12 cellular contexts compared by ENCODE assay signal in genomic region chr22:50544746-50545253, GRCh38. TPM values are rescaled to one million over a fixed set of nuclear protein-coding genes. Genes with fewer than 3 reads are reported as not detected.
DNase-seq lines count a peak whose midpoint lies in the region; ATAC-seq, FAIRE-seq and TF ChIP-seq lines count a peak whose summit lies in the region.
"Had no signal": no experiment of that assay in that cellular context is flagged by ENCODE, and none has a peak within 500 bp of the region (broad histone marks: within the 10 kb centered on the region; RNA-seq: fewer than 3 reads in every experiment).

No MANE protein-coding gene starts in this region.

- no peaks in the 10 kb centered on the region for H3K36me3 ChIP-seq in liver (ENCODE audit: control insufficient read depth in 4 of 4, insufficient read depth in 3 of 4, low read depth in 1 of 4, low read length in 3 of 4)
- H3K36me3 ChIP-seq in HepG2 (replicated peaks in 1 of 2; ENCODE audit: control insufficient read depth in 1 of 2, insufficient read depth in 2 of 2, low read length in 2 of 2) = no peaks in the 10 kb centered on the region
- H3K36me3 ChIP-seq in upper lobe of left lung = no peaks in the 10 kb centered on the region

- DNase-seq in HepG2 (ENCODE audit: low spot score) (no peak), T-helper 17 cell (no peak), frontal cortex (ENCODE audit: low spot score in 2 of 2) (peak; percentile 20 to 46), upper lobe of left lung (peak in 1 of 2 donors; percentile 89), epidermal melanocyte (ENCODE audit: insufficient read length, low spot score) (no peak), NCI-H1694 treated with DMSO at 0.1 percent for 48 hours (lab: John Stamatoyannopoulos, UW) (no peak)

- intact Hi-C loops in HepG2 (cut with micrococcal nuclease; ENCODE audit: unreplicated experiment) = no loop called here

- TF ChIP-seq CTCF in liver (IDR thresholded peaks at IDR 0.05; ENCODE audit: low read depth, low read length, missing input control) = no peak
- TF ChIP-seq CTCF in HepG2 (CRISPR knock-in tag; IDR thresholded peaks at IDR 0.05) = no peak
- TF ChIP-seq CTCF in upper lobe of left lung (IDR thresholded peaks at IDR 0.05) = no peak

- in situ Hi-C loops in HepG2 (cut with HindIII; ENCODE audit: extremely low pct_ligation_motif_present, low pct_unique_long_range_greater_than_20kb) = no loop called here

- H3K4me2 ChIP-seq in HepG2 (ENCODE audit: low read depth, low read length) = no peak overlapping the region

- WGBS in liver = 79% methylated on average over 5 of the region's 5 CpGs
- WGBS in HepG2 (ENCODE audit: low lambda C conversion rate) = 17% methylated on average over 5 of the region's 5 CpGs
- WGBS in upper lobe of left lung, 2 donors = 58% methylated on average over 5 of the region's 5 CpGs; no CpG with 5 or more reads in 1 of the 2 donors

- TF ChIP-seq RAD21 in liver (IDR thresholded peaks at IDR 0.05) (no peak), HepG2 (CRISPR knock-in tag; IDR thresholded peaks at IDR 0.05) (no peak)

- no peak for FAIRE-seq in HepG2 (lab: Jason Lieb, UNC)
- no peak for FAIRE-seq in frontal cortex (lab: Jason Lieb, UNC)

- H3K27me3 Mint-ChIP-seq in T-helper 17 cell = no peaks in the 10 kb centered on the region

- no peaks in the 10 kb centered on the region for H3K36me3 Mint-ChIP-seq in T-helper 17 cell (ENCODE audit: low read depth)

- no peaks in the 10 kb centered on the region for H3K27me3 ChIP-seq in liver (ENCODE audit: control insufficient read depth in 4 of 4, insufficient read depth in 4 of 4, low read length in 3 of 4)
- peaks cover 3 to 30% of the 10 kb centered on the region in 2 experiments for H3K27me3 ChIP-seq in HepG2 (ENCODE audit: control insufficient read depth in 1 of 2, insufficient read depth in 2 of 2, low read length in 2 of 2)
- peaks cover 0 to 29% (median 9%) of the 10 kb centered on the region in 4 donors for H3K27me3 ChIP-seq in upper lobe of left lung
- H3K27me3 ChIP-seq: testis had no signal

- POLR2A ChIA-PET in HepG2 (lab: Yijun Ruan, JAX) = interaction anchor here (0.9 to 4.2 kb wide), 8 partner anchors 11 to 97 kb away, joined by 3 to 34 read pairs (median 8); partner anchors contain the start of genes CHKB, SCO2, SYCE3 and TYMP

- H4K20me1 ChIP-seq in HepG2 (ENCODE audit: insufficient read depth, low read length) = no peaks in the 10 kb centered on the region

- H3K4me1 ChIP-seq in liver (ENCODE audit: control insufficient read depth in 4 of 4, insufficient read depth in 4 of 4, low read length in 3 of 4) = peaks cover 0 to 17% (median 9%) of the 10 kb centered on the region in 4 donors
- H3K4me1 ChIP-seq in HepG2 (ENCODE audit: insufficient read depth, low read length) = peaks cover 30% of the 10 kb centered on the region
- H3K4me1 ChIP-seq in upper lobe of left lung = peaks cover 34 to 65% (median 54%) of the 10 kb centered on the region in 4 donors

- ATAC-seq in HepG2 (no peak), T-helper 17 cell (no peak), upper lobe of left lung (ENCODE audit: low FRiP score in 2 of 2) (peak in 1 of 2 donors; percentile 3), HG02884 (IDR thresholded peaks at IDR 0.05; ENCODE audit: unreplicated experiment) (no peak)

- H3K4me3 ChIP-seq in liver (ENCODE audit: low read depth in 1 of 3, low read length in 3 of 3) = no peak overlapping the region
- no peak overlapping the region for H3K4me3 ChIP-seq in HepG2 (replicated peaks in 1 of 3; ENCODE audit: insufficient read depth in 1 of 3, low read depth in 2 of 3, low read length in 3 of 3)
- H3K4me3 ChIP-seq in upper lobe of left lung = no peak overlapping the region
- H3K4me3 ChIP-seq: testis had no signal

- TF ChIP-seq EP300 in HepG2 (IDR thresholded peaks at IDR 0.05; ENCODE audit: low read depth in 2 of 2, low read length in 2 of 2) (no peak), HepG2 (CRISPR knock-in tag; IDR thresholded peaks at IDR 0.05; ENCODE audit: borderline replicate concordance) (no peak), upper lobe of left lung (IDR thresholded peaks at IDR 0.05) (no peak)

- H3K79me2 ChIP-seq in HepG2 (ENCODE audit: insufficient read depth, low read length) = no peaks in the 10 kb centered on the region

- H3K9me3 ChIP-seq in liver (ENCODE audit: control insufficient read depth in 4 of 4, low read length in 3 of 4) (no peaks in the 10 kb centered on the region), HepG2 (ENCODE audit: low read length) (no peaks in the 10 kb centered on the region), T-helper 17 cell (ENCODE audit: control insufficient read depth, low read length, poor library complexity, severe bottlenecking) (no peaks in the 10 kb centered on the region), upper lobe of left lung (no peaks in the 10 kb centered on the region)
- H3K9me3 ChIP-seq: testis had no signal

- H3K9ac ChIP-seq in liver (ENCODE audit: low read depth in 1 of 2, low read length in 2 of 2) (no peak overlapping the region), HepG2 (ENCODE audit: insufficient read depth, low read depth, low read length) (no peak overlapping the region)

- peak overlapping the region; percentile 82 for H3K4me3 Mint-ChIP-seq in T-helper 17 cell

- H3K27ac Mint-ChIP-seq in T-helper 17 cell = peak overlapping the region; percentile 86

- H3K4me1 Mint-ChIP-seq in T-helper 17 cell = peaks cover 29% of the 10 kb centered on the region

- CTCF ChIA-PET in HepG2 (lab: Yijun Ruan, JAX; ENCODE audit: low intra/inter-chr PET ratio, low total read pairs) = no interaction called here

- TF ChIP-seq POLR2A in HepG2 (IDR thresholded peaks at IDR 0.05; ENCODE audit: insufficient read depth in 1 of 2, low read depth in 2 of 2, low read length in 2 of 2) (no peak), upper lobe of left lung (IDR thresholded peaks at IDR 0.05) (no peak)

- no TSS peak for BruUV-seq in HepG2 (replicated peaks; lab: Mats Ljungman, UMichigan)

- H3K27ac ChIP-seq in liver (ENCODE audit: low read depth in 1 of 2, low read length in 2 of 2) (peak overlapping the region; percentile 65 to 71), HepG2 (ENCODE audit: extremely low read length, insufficient read depth, low read length) (no peak overlapping the region), upper lobe of left lung (peak overlapping the region; percentile 68 to 98 (median 94))
- H3K27ac ChIP-seq: testis had no signal

- H2AFZ ChIP-seq in HepG2 (ENCODE audit: low read length) = no peak overlapping the region

RNA-seq across cellular contexts. Expression of gene KLHDC7B, which starts 0.9 kb away (rescaled TPM):
- total RNA-seq in liver (under 1 TPM in 1 of 2 donors, not detected in 1; 0.08 TPM), HepG2 (2016; rRNA removed; fragmentation: Illumina TruSeq; extraction: Trizol) (not detected in 2 replicates), T-helper 17 cell (1 to 10 TPM; 3.8 to 5.1 TPM), frontal cortex (not detected), upper lobe of left lung (1 to 10 TPM in 2 of 6 donors, under 1 TPM in 2, not detected in 2; 0.39 to 1.5 (median 0.81) TPM)
- polyA plus RNA-seq in liver (under 1 TPM; 0.08 to 0.16 TPM), HepG2 (2011; rRNA removed) (0.11 and 0.17 TPM in 2 replicates)
- total RNA-seq in HepG2 (2016; cell fraction: cytosol; rRNA removed; fragmentation: Illumina TruSeq; extraction: Trizol; ENCODE audit: low read depth) = not detected in 2 replicates
- total RNA-seq in HepG2 (2016; cell fraction: insoluble cytoplasmic fraction; rRNA removed; fragmentation: Illumina TruSeq; extraction: Trizol) = not detected in 2 replicates
- not detected in 2 replicates for total RNA-seq in HepG2 (2016; cell fraction: membrane; rRNA removed; fragmentation: Illumina TruSeq; extraction: Trizol)
- total RNA-seq in HepG2 (2016; cell fraction: nucleus; rRNA removed; fragmentation: Illumina TruSeq; extraction: Trizol) = not detected in 2 replicates
- 0.09 TPM in 2 replicates for polyA plus RNA-seq in HepG2 (2011; cell fraction: cytosol; rRNA removed)
- polyA plus RNA-seq in HepG2 (2011; cell fraction: nucleus; rRNA removed) = 0.68 and 0.81 TPM in 2 replicates
- polyA plus RNA-seq in HepG2 (2012) = 0.12 and 0.47 TPM in 2 replicates
- 0.03 TPM in 1 of 2 replicates, not detected in the other for polyA plus RNA-seq in HepG2 (2016; cell fraction: cytosol; fragmentation: Illumina TruSeq; extraction: Trizol; ENCODE audit: low read depth)
- polyA plus RNA-seq in HepG2 (2016; cell fraction: insoluble cytoplasmic fraction; fragmentation: Illumina TruSeq; extraction: Trizol; ENCODE audit: low read depth) = not detected in 2 replicates
- not detected in 2 replicates for polyA plus RNA-seq in HepG2 (2016; cell fraction: membrane; fragmentation: Illumina TruSeq; extraction: Trizol; ENCODE audit: low read depth)
- polyA plus RNA-seq in HepG2 (2016; cell fraction: nucleus; fragmentation: Illumina TruSeq; extraction: Trizol; ENCODE audit: insufficient read depth, low read depth) = 0.09 TPM in 1 of 2 replicates, not detected in the other
- polyA minus RNA-seq in HepG2 (2011; rRNA and poly(A)+ RNA removed; ENCODE audit: low replicate concordance) = 0.24 and 1.1 TPM in 2 replicates
- polyA minus RNA-seq in HepG2 (2011; cell fraction: cytosol; rRNA and poly(A)+ RNA removed) = 0.26 and 0.49 TPM in 2 replicates
- 0.13 and 0.50 TPM in 2 replicates for polyA minus RNA-seq in HepG2 (2011; cell fraction: nucleus; rRNA and poly(A)+ RNA removed)
- total RNA-seq: HT-29 had no signal

RNA-seq across cellular contexts. Expression of gene TYMP, which starts 15.0 kb away (rescaled TPM):
- total RNA-seq in liver (100 to 1,000 TPM in 1 of 2 donors, 10 to 100 TPM in 1; 41.2 to 109 TPM), HepG2 (2016; rRNA removed; fragmentation: Illumina TruSeq; extraction: Trizol) (2.3 and 3.9 TPM in 2 replicates), T-helper 17 cell (10 to 100 TPM; 22.3 to 25.9 TPM), frontal cortex (1.6 TPM), upper lobe of left lung (100 to 1,000 TPM; 162 to 346 (median 248) TPM)
- polyA plus RNA-seq in liver (10 to 100 TPM; 34.0 to 89.8 TPM), HepG2 (2011; rRNA removed) (4.3 and 7.5 TPM in 2 replicates)
- 1.0 and 1.1 TPM in 2 replicates for total RNA-seq in HepG2 (2016; cell fraction: cytosol; rRNA removed; fragmentation: Illumina TruSeq; extraction: Trizol; ENCODE audit: low read depth)
- total RNA-seq in HepG2 (2016; cell fraction: insoluble cytoplasmic fraction; rRNA removed; fragmentation: Illumina TruSeq; extraction: Trizol) = 2.2 and 3.5 TPM in 2 replicates
- 1.8 TPM in 2 replicates for total RNA-seq in HepG2 (2016; cell fraction: membrane; rRNA removed; fragmentation: Illumina TruSeq; extraction: Trizol)
- 1.9 and 3.1 TPM in 2 replicates for total RNA-seq in HepG2 (2016; cell fraction: nucleus; rRNA removed; fragmentation: Illumina TruSeq; extraction: Trizol)
- polyA plus RNA-seq in HepG2 (2011; cell fraction: cytosol; rRNA removed) = 4.9 and 6.1 TPM in 2 replicates
- 37.1 and 45.0 TPM in 2 replicates for polyA plus RNA-seq in HepG2 (2011; cell fraction: nucleus; rRNA removed)
- 3.0 and 4.0 TPM in 2 replicates for polyA plus RNA-seq in HepG2 (2012)
- polyA plus RNA-seq in HepG2 (2016; cell fraction: cytosol; fragmentation: Illumina TruSeq; extraction: Trizol; ENCODE audit: low read depth) = 1.3 and 1.4 TPM in 2 replicates
- polyA plus RNA-seq in HepG2 (2016; cell fraction: insoluble cytoplasmic fraction; fragmentation: Illumina TruSeq; extraction: Trizol; ENCODE audit: low read depth) = 2.9 and 3.2 TPM in 2 replicates
- 0.84 and 0.96 TPM in 2 replicates for polyA plus RNA-seq in HepG2 (2016; cell fraction: membrane; fragmentation: Illumina TruSeq; extraction: Trizol; ENCODE audit: low read depth)
- 3.0 and 4.9 TPM in 2 replicates for polyA plus RNA-seq in HepG2 (2016; cell fraction: nucleus; fragmentation: Illumina TruSeq; extraction: Trizol; ENCODE audit: insufficient read depth, low read depth)
- 1.9 and 3.4 TPM in 2 replicates for polyA minus RNA-seq in HepG2 (2011; rRNA and poly(A)+ RNA removed; ENCODE audit: low replicate concordance)
- 2.0 and 2.6 TPM in 2 replicates for polyA minus RNA-seq in HepG2 (2011; cell fraction: cytosol; rRNA and poly(A)+ RNA removed)
- polyA minus RNA-seq in HepG2 (2011; cell fraction: nucleus; rRNA and poly(A)+ RNA removed) = 3.6 and 4.0 TPM in 2 replicates

RNA-seq across cellular contexts. Expression of gene SYCE3, which starts 17.9 kb away (rescaled TPM):
- total RNA-seq in liver = 1 to 10 TPM in 1 of 2 donors, not detected in 1; 2.2 TPM
- polyA plus RNA-seq in liver = under 1 TPM in 1 of 2 donors, not detected in 1; 0.45 TPM
- total RNA-seq in HepG2 (2016; rRNA removed; fragmentation: Illumina TruSeq; extraction: Trizol) = not detected in 2 replicates
- total RNA-seq in HepG2 (2016; cell fraction: cytosol; rRNA removed; fragmentation: Illumina TruSeq; extraction: Trizol; ENCODE audit: low read depth) = not detected in 2 replicates
- total RNA-seq in HepG2 (2016; cell fraction: insoluble cytoplasmic fraction; rRNA removed; fragmentation: Illumina TruSeq; extraction: Trizol) = not detected in 2 replicates
- not detected in 2 replicates for total RNA-seq in HepG2 (2016; cell fraction: membrane; rRNA removed; fragmentation: Illumina TruSeq; extraction: Trizol)
- not detected in 2 replicates for total RNA-seq in HepG2 (2016; cell fraction: nucleus; rRNA removed; fragmentation: Illumina TruSeq; extraction: Trizol)
- polyA plus RNA-seq in HepG2 (2011; rRNA removed) = 0.29 TPM in 1 of 2 replicates, not detected in the other
- polyA plus RNA-seq in HepG2 (2011; cell fraction: cytosol; rRNA removed) = 0.27 TPM in 1 of 2 replicates, not detected in the other
- polyA plus RNA-seq in HepG2 (2011; cell fraction: nucleus; rRNA removed) = not detected in 2 replicates
- not detected in 2 replicates for polyA plus RNA-seq in HepG2 (2012)
- not detected in 2 replicates for polyA plus RNA-seq in HepG2 (2016; cell fraction: cytosol; fragmentation: Illumina TruSeq; extraction: Trizol; ENCODE audit: low read depth)
- polyA plus RNA-seq in HepG2 (2016; cell fraction: insoluble cytoplasmic fraction; fragmentation: Illumina TruSeq; extraction: Trizol; ENCODE audit: low read depth) = not detected in 2 replicates
- polyA plus RNA-seq in HepG2 (2016; cell fraction: membrane; fragmentation: Illumina TruSeq; extraction: Trizol; ENCODE audit: low read depth) = not detected in 2 replicates
- polyA plus RNA-seq in HepG2 (2016; cell fraction: nucleus; fragmentation: Illumina TruSeq; extraction: Trizol; ENCODE audit: insufficient read depth, low read depth) = not detected in 2 replicates
- polyA minus RNA-seq in HepG2 (2011; rRNA and poly(A)+ RNA removed; ENCODE audit: low replicate concordance) = not detected in 2 replicates
- polyA minus RNA-seq in HepG2 (2011; cell fraction: cytosol; rRNA and poly(A)+ RNA removed) = not detected in 2 replicates
- not detected in 2 replicates for polyA minus RNA-seq in HepG2 (2011; cell fraction: nucleus; rRNA and poly(A)+ RNA removed)
- total RNA-seq in T-helper 17 cell = not detected
- not detected for total RNA-seq in frontal cortex
- total RNA-seq in upper lobe of left lung = 1 to 10 TPM in 1 of 6 donors, not detected in 5; 3.4 TPM
- total RNA-seq: HT-29, renal cortical epithelial cell had no signal
- polyA plus RNA-seq: BJ had no signal

RNA-seq across cellular contexts. Expression of gene SCO2, which starts 19.4 kb away (rescaled TPM):
- total RNA-seq in liver (1 to 10 TPM; 1.4 to 1.7 TPM), HepG2 (2016; rRNA removed; fragmentation: Illumina TruSeq; extraction: Trizol) (2.1 and 3.7 TPM in 2 replicates), T-helper 17 cell (10 to 100 TPM in 1 of 2 donors, 1 to 10 TPM in 1; 4.5 to 11.3 TPM), frontal cortex (0.82 TPM), upper lobe of left lung (10 to 100 TPM in 2 of 6 donors, 1 to 10 TPM in 3, not detected in 1; 1.7 to 14.0 (median 9.2) TPM)
- polyA plus RNA-seq in liver (1 to 10 TPM; 1.9 to 2.9 TPM), HepG2 (2011; rRNA removed) (0.32 and 0.85 TPM in 2 replicates)
- 2.3 and 3.6 TPM in 2 replicates for total RNA-seq in HepG2 (2016; cell fraction: cytosol; rRNA removed; fragmentation: Illumina TruSeq; extraction: Trizol; ENCODE audit: low read depth)
- 1.5 and 1.8 TPM in 2 replicates for total RNA-seq in HepG2 (2016; cell fraction: insoluble cytoplasmic fraction; rRNA removed; fragmentation: Illumina TruSeq; extraction: Trizol)
- 2.2 and 2.9 TPM in 2 replicates for total RNA-seq in HepG2 (2016; cell fraction: membrane; rRNA removed; fragmentation: Illumina TruSeq; extraction: Trizol)
- not detected in 2 replicates for total RNA-seq in HepG2 (2016; cell fraction: nucleus; rRNA removed; fragmentation: Illumina TruSeq; extraction: Trizol)
- 1.9 and 4.5 TPM in 2 replicates for polyA plus RNA-seq in HepG2 (2011; cell fraction: cytosol; rRNA removed)
- polyA plus RNA-seq in HepG2 (2011; cell fraction: nucleus; rRNA removed) = 2.8 TPM in 2 replicates
- 1.1 TPM in 1 of 2 replicates, not detected in the other for polyA plus RNA-seq in HepG2 (2012)
- polyA plus RNA-seq in HepG2 (2016; cell fraction: cytosol; fragmentation: Illumina TruSeq; extraction: Trizol; ENCODE audit: low read depth) = 4.0 and 4.2 TPM in 2 replicates
- polyA plus RNA-seq in HepG2 (2016; cell fraction: insoluble cytoplasmic fraction; fragmentation: Illumina TruSeq; extraction: Trizol; ENCODE audit: low read depth) = 1.6 and 2.3 TPM in 2 replicates
- 2.3 and 2.8 TPM in 2 replicates for polyA plus RNA-seq in HepG2 (2016; cell fraction: membrane; fragmentation: Illumina TruSeq; extraction: Trizol; ENCODE audit: low read depth)
- 2.8 and 3.5 TPM in 2 replicates for polyA plus RNA-seq in HepG2 (2016; cell fraction: nucleus; fragmentation: Illumina TruSeq; extraction: Trizol; ENCODE audit: insufficient read depth, low read depth)
- 0.40 and 2.2 TPM in 2 replicates for polyA minus RNA-seq in HepG2 (2011; rRNA and poly(A)+ RNA removed; ENCODE audit: low replicate concordance)
- polyA minus RNA-seq in HepG2 (2011; cell fraction: cytosol; rRNA and poly(A)+ RNA removed) = 0.97 and 1.8 TPM in 2 replicates
- polyA minus RNA-seq in HepG2 (2011; cell fraction: nucleus; rRNA and poly(A)+ RNA removed) = 1.4 TPM in 1 of 2 replicates, not detected in the other

RNA-seq across cellular contexts. Expression of gene CPT1B, which starts 33.4 kb away (rescaled TPM):
- total RNA-seq in liver = 10 to 100 TPM in 1 of 2 donors, 1 to 10 TPM in 1; 3.0 to 13.6 TPM
- polyA plus RNA-seq in liver = 1 to 10 TPM; 4.0 to 5.7 TPM
- 2.3 and 9.2 TPM in 2 replicates for total RNA-seq in HepG2 (2016; rRNA removed; fragmentation: Illumina TruSeq; extraction: Trizol)
- 0.91 and 1.5 TPM in 2 replicates for total RNA-seq in HepG2 (2016; cell fraction: cytosol; rRNA removed; fragmentation: Illumina TruSeq; extraction: Trizol; ENCODE audit: low read depth)
- 1.4 and 10.1 TPM in 2 replicates for total RNA-seq in HepG2 (2016; cell fraction: insoluble cytoplasmic fraction; rRNA removed; fragmentation: Illumina TruSeq; extraction: Trizol)
- total RNA-seq in HepG2 (2016; cell fraction: membrane; rRNA removed; fragmentation: Illumina TruSeq; extraction: Trizol) = 1.9 and 2.4 TPM in 2 replicates
- total RNA-seq in HepG2 (2016; cell fraction: nucleus; rRNA removed; fragmentation: Illumina TruSeq; extraction: Trizol) = 11.6 and 16.2 TPM in 2 replicates
- 19.5 and 26.5 TPM in 2 replicates for polyA plus RNA-seq in HepG2 (2011; rRNA removed)
- 4.5 and 5.2 TPM in 2 replicates for polyA plus RNA-seq in HepG2 (2011; cell fraction: cytosol; rRNA removed)
- polyA plus RNA-seq in HepG2 (2011; cell fraction: nucleus; rRNA removed) = 177 and 200 TPM in 2 replicates
- polyA plus RNA-seq in HepG2 (2012) = 15.0 and 23.3 TPM in 2 replicates
- polyA plus RNA-seq in HepG2 (2016; cell fraction: cytosol; fragmentation: Illumina TruSeq; extraction: Trizol; ENCODE audit: low read depth) = 0.49 and 0.80 TPM in 2 replicates
- 2.0 and 2.6 TPM in 2 replicates for polyA plus RNA-seq in HepG2 (2016; cell fraction: insoluble cytoplasmic fraction; fragmentation: Illumina TruSeq; extraction: Trizol; ENCODE audit: low read depth)
- 1.7 and 2.0 TPM in 2 replicates for polyA plus RNA-seq in HepG2 (2016; cell fraction: membrane; fragmentation: Illumina TruSeq; extraction: Trizol; ENCODE audit: low read depth)
- polyA plus RNA-seq in HepG2 (2016; cell fraction: nucleus; fragmentation: Illumina TruSeq; extraction: Trizol; ENCODE audit: insufficient read depth, low read depth) = 62.6 and 63.1 TPM in 2 replicates
- polyA minus RNA-seq in HepG2 (2011; rRNA and poly(A)+ RNA removed; ENCODE audit: low replicate concordance) = 7.0 and 8.4 TPM in 2 replicates
- polyA minus RNA-seq in HepG2 (2011; cell fraction: cytosol; rRNA and poly(A)+ RNA removed) = 0.79 and 1.7 TPM in 2 replicates
- polyA minus RNA-seq in HepG2 (2011; cell fraction: nucleus; rRNA and poly(A)+ RNA removed) = 21.3 and 22.5 TPM in 2 replicates
- 10 to 100 TPM; 40.0 to 59.5 TPM for total RNA-seq in T-helper 17 cell
- 5.7 TPM for total RNA-seq in frontal cortex
- total RNA-seq in upper lobe of left lung = 10 to 100 TPM in 5 of 6 donors, 1 to 10 TPM in 1; 7.3 to 54.5 (median 19.4) TPM

Comparison
In these comparisons a context has a peak if more than half of its experiments do, and no peak if none do; other contexts are left out.
1. DNase-seq: peak in frontal cortex (2 of 2); none in HepG2 (single experiment), T-helper 17 cell (0 of 3), epidermal melanocyte (single experiment) and NCI-H1694 treated with DMSO at 0.1 percent for 48 hours (single experiment).